ENCODE assay signal across 27 cellular contexts in the genomic region with DNA sequence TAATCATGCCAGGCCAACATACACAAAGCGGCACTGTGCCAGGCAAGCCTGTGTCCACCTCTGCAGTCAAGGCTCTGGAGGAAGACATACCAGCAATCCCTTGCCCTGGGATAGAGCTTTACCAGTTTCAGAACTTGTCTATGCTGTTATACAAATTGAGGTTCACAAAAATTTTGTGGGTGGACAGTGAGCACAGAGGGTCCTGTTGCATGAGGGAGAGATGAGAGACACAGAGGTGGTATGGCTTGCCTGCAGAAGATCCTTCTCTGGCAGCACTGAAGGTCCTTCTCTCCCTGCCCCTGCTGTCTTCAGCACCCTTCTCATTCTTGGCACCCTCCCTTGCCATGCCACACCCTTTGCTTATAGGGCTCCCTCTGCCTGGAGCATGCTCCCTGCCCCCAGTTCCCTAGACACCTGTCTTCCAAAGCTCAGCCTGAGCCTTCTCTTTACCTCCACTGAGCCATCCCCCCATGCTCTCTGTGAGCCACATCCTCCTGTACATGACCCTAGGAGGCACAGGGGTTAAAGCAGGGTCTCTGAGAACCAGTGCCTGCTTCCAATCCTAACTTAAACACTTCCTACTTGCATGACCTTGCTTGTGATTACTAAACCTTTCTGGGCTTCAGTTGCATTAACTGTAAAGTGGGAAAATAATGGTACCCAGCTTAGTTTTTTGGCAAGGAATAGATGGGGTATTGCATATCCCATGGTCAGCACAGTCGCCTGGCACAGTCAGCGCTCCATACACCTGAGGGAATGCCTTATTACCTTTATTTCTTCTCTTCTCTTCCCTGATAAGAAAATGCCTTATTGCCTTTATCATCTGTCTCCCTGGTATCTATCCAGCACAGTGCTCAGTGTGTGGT. TPM values are rescaled to one million over a fixed set of nuclear protein-coding genes. Genes with fewer than 3 reads are reported as not detected.
"Had no signal": no experiment of that assay in that cellular context is flagged by ENCODE, and none has a peak within 500 bp of the region (broad histone marks: within the 10 kb centered on the region; RNA-seq: fewer than 3 reads in every experiment).

No MANE protein-coding gene starts in this region.

- H3K27me3 ChIP-seq: heart left ventricle, pancreas, vagina had no signal

- H3K27ac ChIP-seq: foreskin keratinocyte, heart left ventricle, left lung, pancreas, prostate gland, spleen, thoracic aorta, vagina, VCaP had no signal

- H3K4me1 ChIP-seq: foreskin keratinocyte, heart left ventricle, left lung, pancreas, prostate gland, spleen, vagina had no signal

- H3K9me3 ChIP-seq: heart left ventricle, left lung, pancreas, prostate gland, spleen, thoracic aorta, vagina had no signal

- DNase-seq: activated CD4-positive, alpha-beta T cell treated with anti-CD3 and anti-CD28 coated beads for 4 hours; activated CD4-positive, alpha-beta T cell treated with anti-CD3 and anti-CD28 coated beads, Interleukin-2, amount 50 U/mL, for 4 hours; activated effector memory CD4-positive, alpha-beta T cell treated with anti-CD3 and anti-CD28 coated beads, Interleukin-2, amount 50 U/mL, for 16 hours; activated naive CD8-positive, alpha-beta T cell treated with anti-CD3 and anti-CD28 coated beads, Interleukin-2, amount 50 U/mL, for 24 hours; amygdala; caudate nucleus; endodermal cell; foreskin keratinocyte; heart left ventricle; kidney glomerular epithelial cell; left lung; mesendoderm; naive B cell; nephron progenitor cell; pancreas; spleen; stimulated activated CD4-positive, alpha-beta T cell treated with anti-CD3 and anti-CD28 coated beads, Interleukin-2, amount 100 ng/mL, for 48 hours; stimulated activated naive CD8-positive, alpha-beta T cell treated with anti-CD3 and anti-CD28 coated beads, Interleukin-15, Interleukin-2, amounts not matched to agents 100 U/mL and 50 U/mL, for 24 hours had no signal

- H3K4me3 ChIP-seq: heart left ventricle, left lung, lung, pancreas, prostate gland, spleen, thoracic aorta, vagina had no signal

- ATAC-seq: activated naive CD8-positive, alpha-beta T cell treated with anti-CD3 and anti-CD28 coated beads, Interleukin-2, amount 50 U/mL, for 24 hours; esophagus mucosa; foreskin keratinocyte; heart left ventricle; left lung; pancreas; stimulated activated naive CD8-positive, alpha-beta T cell treated with anti-CD3 and anti-CD28 coated beads, Interleukin-15, Interleukin-2, amounts not matched to agents 100 U/mL and 50 U/mL, for 24 hours had no signal

- FAIRE-seq: pancreas had no signal

- H3K36me3 ChIP-seq: heart left ventricle, left lung, pancreas, prostate gland, spleen, thoracic aorta, vagina had no signal

RNA-seq across cellular contexts. Expression of gene FABP1, which starts 0.9 kb away (rescaled TPM):
- total RNA-seq: chondrocyte; endodermal cell; esophagus mucosa; foreskin keratinocyte; heart left ventricle; left lung; mononuclear cell; prostate gland; spleen; T-helper 1 cell treated with Interleukin-12 subunit alpha and Interleukin-12 subunit beta and Interleukin-4 antibody, amounts not matched to agents 30 ng/mL and 1 ng/mL, for 36 hours; thoracic aorta; vagina had no signal
- polyA plus RNA-seq: foreskin keratinocyte had no signal

RNA-seq across cellular contexts. Expression of gene SMYD1, which starts 59.4 kb away (rescaled TPM):
- total RNA-seq: chondrocyte; endodermal cell; esophagus mucosa; foreskin keratinocyte; spleen; T-helper 1 cell treated with Interleukin-12 subunit alpha and Interleukin-12 subunit beta and Interleukin-4 antibody, amounts not matched to agents 30 ng/mL and 1 ng/mL, for 36 hours; thoracic aorta; vagina had no signal
- polyA plus RNA-seq: foreskin keratinocyte, lung, pancreas had no signal
